In genomic region chr7:151252961-151253691, GRCh38 we compare ENCODE assay signal across 10 cellular contexts. TPM values are rescaled to one million over a fixed set of nuclear protein-coding genes. Genes with fewer than 3 reads are reported as not detected.
DNase-seq lines count a peak whose midpoint lies in the region; ATAC-seq, FAIRE-seq and TF ChIP-seq lines count a peak whose summit lies in the region.
"Had no signal": no experiment of that assay in that cellular context is flagged by ENCODE, and none has a peak within 500 bp of the region (broad histone marks: within the 10 kb centered on the region; RNA-seq: fewer than 3 reads in every experiment).

No MANE protein-coding gene starts in this region.

- H3K36me3 ChIP-seq in heart right ventricle (no peaks in the 10 kb centered on the region), parathyroid adenoma (ENCODE audit: control insufficient read depth, insufficient read depth, low read length) (no peaks in the 10 kb centered on the region)

- H3K36me3 Mint-ChIP-seq in activated B cell treated with CpG ODN at 0.5 μM for 24 hours (ENCODE audit: low read depth), result no peaks in the 10 kb centered on the region

- peaks cover 62% of the 10 kb centered on the region for H3K27me3 Mint-ChIP-seq in activated B cell treated with CpG ODN at 0.5 μM for 24 hours

- peak overlapping the region; percentile 41 for H3K4me3 Mint-ChIP-seq in activated B cell treated with CpG ODN at 0.5 μM for 24 hours

- TF ChIP-seq POLR2A in GM12891 (IDR thresholded peaks at IDR 0.05; ENCODE audit: low read depth, low read length), result no peak

- intact Hi-C loops in activated B cell treated with CpG ODN at 0.5 μM for 24 hours (cut with micrococcal nuclease) (no loop called here), heart right ventricle (cut with DNase I) (loop anchor here in 2 of 10 donors (1.0 to 5.0 kb wide), 2 partner anchors 21 to 49 kb away; no protein-coding TSS in a partner anchor)

- no peak overlapping the region for H3K27ac Mint-ChIP-seq in activated B cell treated with CpG ODN at 0.5 μM for 24 hours

- no peaks in the 10 kb centered on the region for H3K79me2 ChIP-seq in parathyroid adenoma

- no peak for TF ChIP-seq CTCF in AG10803 (conservative IDR thresholded peaks at IDR 0.05; ENCODE audit: low read length)
- TF ChIP-seq CTCF in activated B cell treated with CpG ODN at 0.5 μM for 24 hours (IDR thresholded peaks at IDR 0.05), result no peak
- TF ChIP-seq CTCF in heart right ventricle (IDR thresholded peaks at IDR 0.05), result no peak
- TF ChIP-seq CTCF in parathyroid adenoma (IDR thresholded peaks at IDR 0.05), result no peak

- H3K9ac ChIP-seq in parathyroid adenoma, result no peak overlapping the region

- H3K4me1 Mint-ChIP-seq in activated B cell treated with CpG ODN at 0.5 μM for 24 hours, result peaks cover 27% of the 10 kb centered on the region

- H2AFZ ChIP-seq in parathyroid adenoma, result peak overlapping the region; percentile 97

- peak overlapping the region; percentile 73 for H3K4me3 ChIP-seq in AG10803 (ENCODE audit: low read length)
- peak overlapping the region in 7 of 10 donors; percentile 59 to 86 (median 73) for H3K4me3 ChIP-seq in heart right ventricle
- peak overlapping the region; percentile 72 for H3K4me3 ChIP-seq in parathyroid adenoma (ENCODE audit: low read depth, low read length)

- WGBS in heart right ventricle, 2 donors, result 53 to 55% methylated on average over 17 of the region's 17 CpGs

- H3K27me3 ChIP-seq in heart right ventricle, result peaks cover 0 to 49% (median 0%) of the 10 kb centered on the region in 7 donors
- no peaks in the 10 kb centered on the region for H3K27me3 ChIP-seq in parathyroid adenoma (ENCODE audit: control insufficient read depth, insufficient read depth, low read length)

- H3K9me3 ChIP-seq in heart right ventricle (no peaks in the 10 kb centered on the region), parathyroid adenoma (ENCODE audit: control insufficient read depth, low read length) (no peaks in the 10 kb centered on the region)

- peaks cover 5 to 69% (median 45%) of the 10 kb centered on the region in 9 donors for H3K4me1 ChIP-seq in heart right ventricle
- H3K4me1 ChIP-seq in parathyroid adenoma, result peaks cover 23% of the 10 kb centered on the region

- H3K4me2 ChIP-seq in parathyroid adenoma (ENCODE audit: low read length), result peak overlapping the region; percentile 89

- CTCF ChIA-PET in activated B cell treated with CpG ODN at 0.5 μM for 24 hours (lab: Charles Lee), result no interaction called here

- no peaks in the 10 kb centered on the region for H3K9me3 Mint-ChIP-seq in activated B cell treated with CpG ODN at 0.5 μM for 24 hours

- peak overlapping the region in 8 of 10 donors; percentile 92 to 98 (median 97) for H3K27ac ChIP-seq in heart right ventricle
- peak overlapping the region; percentile 87 for H3K27ac ChIP-seq in parathyroid adenoma

- POLR2A ChIA-PET in activated B cell treated with CpG ODN at 0.5 μM for 24 hours (lab: Charles Lee), result no interaction called here

- DNase-seq in AG10803 (ENCODE audit: low read depth) (peak; percentile 19), activated B cell treated with CpG ODN at 0.5 μM for 24 hours (no peak), heart right ventricle (no peak), NCI-H2029 (lab: John Stamatoyannopoulos, UW) (no peak), GM12891 (ENCODE audit: insufficient read length, low spot score) (no peak), medulla oblongata (ENCODE audit: extremely low spot score) (no peak)
- DNase-seq: activated naive CD4-positive, alpha-beta T cell had no signal

- ATAC-seq in activated B cell treated with CpG ODN at 0.5 μM for 24 hours (ENCODE audit: low read depth) (no peak), heart right ventricle (no peak), GM19455 (IDR thresholded peaks at IDR 0.05; ENCODE audit: unreplicated experiment) (no peak)

- FAIRE-seq in GM12891 (lab: Jason Lieb, UNC), result no peak

TF ChIP-seq in GM12891, 5 proteins besides CTCF, POLR2A, EP300 and RAD21:
- TF ChIP-seq SPI1 (IDR thresholded peaks at IDR 0.05; ENCODE audit: low read depth, low read length) (no peak), PAX5 (IDR thresholded peaks at IDR 0.05; ENCODE audit: insufficient read depth, low read length, severe bottlenecking) (no peak), POU2F2 (IDR thresholded peaks at IDR 0.05; ENCODE audit: low read depth, low read length) (no peak), POLR2AphosphoS5 (IDR thresholded peaks at IDR 0.05; ENCODE audit: low read depth, low read length) (no peak), TAF1 (IDR thresholded peaks at IDR 0.05; ENCODE audit: low read depth, low read length) (no peak)

RNA-seq across cellular contexts. Expression of gene SMARCD3, which starts 4.6 kb away (rescaled TPM):
- not detected in 2 replicates for total RNA-seq in activated B cell treated with CpG ODN at 0.5 μM for 24 hours
- 100 to 1,000 TPM in 5 of 10 donors, 10 to 100 TPM in 5; 78.0 to 119 (median 97.6) TPM for total RNA-seq in heart right ventricle
- 100 to 1,000 TPM in 1 of 2 donors, 10 to 100 TPM in 1; 77.7 to 175 TPM for polyA plus RNA-seq in heart right ventricle
- polyA plus RNA-seq in GM12891 (2012; ENCODE audit: low read depth, missing spikeins), result 4.5 TPM

RNA-seq across cellular contexts. Expression of gene CHPF2, which starts 20.8 kb away (rescaled TPM):
- total RNA-seq in activated B cell treated with CpG ODN at 0.5 μM for 24 hours, result 32.4 and 41.2 TPM in 2 replicates
- 10 to 100 TPM; 12.1 to 22.4 (median 17.4) TPM for total RNA-seq in heart right ventricle
- polyA plus RNA-seq in heart right ventricle, result 10 to 100 TPM; 19.2 to 20.9 TPM
- polyA plus RNA-seq in GM12891 (2012; ENCODE audit: low read depth, missing spikeins), result 17.7 TPM

RNA-seq across cellular contexts. Expression of gene ABCF2, which starts 26.1 kb away (rescaled TPM):
- total RNA-seq in activated B cell treated with CpG ODN at 0.5 μM for 24 hours (47.3 and 52.4 TPM in 2 replicates), heart right ventricle (10 to 100 TPM; 25.2 to 33.8 (median 29.5) TPM)
- polyA plus RNA-seq in heart right ventricle, result 10 to 100 TPM; 13.0 to 35.2 TPM
- 29.6 TPM for polyA plus RNA-seq in GM12891 (2012; ENCODE audit: low read depth, missing spikeins)

RNA-seq across cellular contexts. Expression of gene H2BK1, which starts 42.8 kb away (rescaled TPM):
- total RNA-seq in activated B cell treated with CpG ODN at 0.5 μM for 24 hours (0.76 and 1.8 TPM in 2 replicates), heart right ventricle (not detected)
- polyA plus RNA-seq in heart right ventricle, result not detected
- polyA plus RNA-seq in GM12891 (2012; ENCODE audit: low read depth, missing spikeins), result not detected
- total RNA-seq: mucosa of gallbladder had no signal

Comparison
In these comparisons a context has a peak if more than half of its experiments do, and no peak if none do; other contexts are left out.
1. RNA of gene SMARCD3, which starts 4.6 kb away (total RNA-seq): 78.0 to 119 TPM in heart right ventricle; not detected in activated B cell treated with CpG ODN at 0.5 μM for 24 hours; every median in the first group is over 10 times any median in the second.
2. Peak in every context shown above with its lines, with median percentiles within 50 percentile points of each other: H3K4me3 ChIP-seq.